Comparison of ENCODE assay signal across 25 cellular contexts in genomic region chr5:27969157-27969556, GRCh38.
"Had no signal": no experiment of that assay in that cellular context is flagged by ENCODE, and none has a peak within 500 bp of the region (broad histone marks: within the 10 kb centered on the region; RNA-seq: fewer than 3 reads in every experiment).

No MANE protein-coding gene starts in this region.

- H3K4me1 ChIP-seq: SJSA1 had no signal

- H3K4me3 ChIP-seq: cardiac muscle cell, SJSA1 had no signal

- H3K27me3 ChIP-seq: cardiac muscle cell, SJSA1 had no signal

- H3K27ac ChIP-seq: cardiac muscle cell, SJSA1 had no signal

- ATAC-seq: activated T-cell treated with anti-CD3 and anti-CD28 coated beads, Interleukin-2, amount 50 U/mL, for 4 hours; SK-N-SH treated with all-trans-retinoic acid at 6 μM for 48 hours; WTC11 had no signal

- DNase-seq: activated CD4-positive, alpha-beta T cell treated with anti-CD3 and anti-CD28 coated beads, Interleukin-2, amount 10 ng/mL, durations not matched to agents 24 days and 14 days; activated CD4-positive, alpha-beta T cell treated with anti-CD3 and anti-CD28 coated beads, Interleukin-2, amount 50 U/mL, for 48 hours; activated CD4-positive, CD25-positive, alpha-beta regulatory T cell treated with anti-CD3 and anti-CD28 coated beads, Interleukin-2, amount 50 U/mL, for 72 hours; activated CD8-positive, alpha-beta memory T cell treated with anti-CD3 and anti-CD28 coated beads for 24 hours; activated effector memory CD4-positive, alpha-beta T cell treated with anti-CD3 and anti-CD28 coated beads, Interleukin-2, amount 50 U/mL, for 16 hours; activated naive CD4-positive, alpha-beta T cell treated with Interleukin-2 at 50 U/mL for 16 hours; activated T-cell treated with anti-CD3 and anti-CD28 coated beads, Interleukin-2, amount 50 U/mL, for 4 hours; amygdala; cerebellar nuclear complex; IMR-90; KBM-7; NCI-H1105 treated with DMSO at 0.1 percent for 48 hours; NCI-H1436 treated with DMSO at 0.1 percent for 48 hours; NCI-H187; NCI-H2081; NCI-H526; NCI-H774; NK-92 treated with Interleukin-12 subunit alpha and Interleukin-12 subunit beta, amount 100 ng/mL, for 24 hours; SHP77 had no signal

- H3K36me3 ChIP-seq: cardiac muscle cell, SJSA1 had no signal

- FAIRE-seq: astrocyte, RCC 7860 had no signal

- H3K9me3 ChIP-seq: SJSA1 had no signal
